ENCODE assay signal across 18 cellular contexts in the genomic region with DNA sequence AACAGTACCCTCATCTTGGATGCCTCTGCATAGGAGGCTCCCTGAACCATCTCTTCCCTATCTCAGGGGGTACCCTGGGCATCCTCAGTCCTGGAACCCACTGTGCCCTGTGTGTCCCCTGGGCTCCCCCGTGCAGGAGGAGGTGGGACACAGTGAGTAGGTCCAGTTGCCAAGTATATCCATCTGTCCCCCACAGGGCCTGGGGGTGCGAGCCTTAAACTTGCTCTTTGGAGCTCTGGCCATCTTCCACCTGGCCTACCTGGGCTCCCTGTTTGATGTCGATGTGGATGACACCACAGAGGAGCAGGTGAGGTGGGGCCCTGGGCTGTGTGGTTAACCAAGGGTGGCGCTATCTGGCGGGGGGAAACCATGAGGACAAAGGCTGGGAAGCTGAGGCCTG. TPM values are rescaled to one million over a fixed set of nuclear protein-coding genes. Genes with fewer than 3 reads are reported as not detected.
DNase-seq lines count a peak whose midpoint lies in the region; ATAC-seq and TF ChIP-seq lines count a peak whose summit lies in the region.
"Had no signal": no experiment of that assay in that cellular context is flagged by ENCODE, and none has a peak within 500 bp of the region (broad histone marks: within the 10 kb centered on the region; RNA-seq: fewer than 3 reads in every experiment).

No MANE protein-coding gene starts in this region.

- CTCF ChIA-PET in activated naive CD4-positive, alpha-beta T cell treated with anti-CD3 and anti-CD28 coated beads, Interleukin-2, amount 10 ng/mL, durations not matched to agents 7 days and 5 days (lab: Charles Lee), result no interaction called here
- CTCF ChIA-PET in RWPE1 (lab: Yijun Ruan, JAX) (no interaction called here), T-cell (lab: Charles Lee) (no interaction called here)

- peak; percentile 29 for DNase-seq in activated naive CD4-positive, alpha-beta T cell treated with anti-CD3 and anti-CD28 coated beads, Interleukin-2, amount 10 ng/mL, durations not matched to agents 7 days and 5 days
- DNase-seq in activated naive CD4-positive, alpha-beta T cell treated with Interleukin-2 at 50 U/mL for 16 hours, result no peak
- DNase-seq in RWPE1 (ENCODE audit: low spot score) (no peak), T-cell (no peak), NCI-H345 treated with DMSO at 0.1 percent for 48 hours (lab: John Stamatoyannopoulos, UW; ENCODE audit: unreplicated experiment) (no peak)
- DNase-seq in stimulated activated effector memory CD8-positive, alpha-beta T cell treated with anti-CD3 and anti-CD28 coated beads, Interleukin-12 subunit alpha, Interleukin-12 subunit beta, amount 100 ng/mL, for 72 hours (ENCODE audit: low spot score in 2 of 2), result no peak
- DNase-seq: ACHN; BE2C; C1 segment of cervical spinal cord; CD4-positive, CD25-positive, alpha-beta regulatory T cell; CD8-positive, alpha-beta memory T cell; COR-L47; DMS 273 treated with DMSO at 0.1 percent for 48 hours; DMS53; DND-41; EL; GM23248 had no signal

- H3K4me1 Mint-ChIP-seq in activated naive CD4-positive, alpha-beta T cell treated with anti-CD3 and anti-CD28 coated beads, Interleukin-2, amount 10 ng/mL, durations not matched to agents 7 days and 5 days, result peaks cover 40% of the 10 kb centered on the region
- peaks cover 17 to 35% (median 23%) of the 10 kb centered on the region in 3 donors for H3K4me1 Mint-ChIP-seq in T-cell
- H3K4me1 Mint-ChIP-seq in stimulated activated effector memory CD8-positive, alpha-beta T cell treated with anti-CD3 and anti-CD28 coated beads, Interleukin-12 subunit alpha, Interleukin-12 subunit beta, amount 100 ng/mL, for 72 hours, result peaks cover 27% of the 10 kb centered on the region

- H3K9me3 Mint-ChIP-seq in activated naive CD4-positive, alpha-beta T cell treated with anti-CD3 and anti-CD28 coated beads, Interleukin-2, amount 10 ng/mL, durations not matched to agents 7 days and 5 days, result no peaks in the 10 kb centered on the region
- no peaks in the 10 kb centered on the region for H3K9me3 Mint-ChIP-seq in T-cell
- no peaks in the 10 kb centered on the region for H3K9me3 Mint-ChIP-seq in stimulated activated effector memory CD8-positive, alpha-beta T cell treated with anti-CD3 and anti-CD28 coated beads, Interleukin-12 subunit alpha, Interleukin-12 subunit beta, amount 100 ng/mL, for 72 hours
- H3K9me3 Mint-ChIP-seq: CD4-positive, CD25-positive, alpha-beta regulatory T cell; CD8-positive, alpha-beta memory T cell had no signal

- no peaks in the 10 kb centered on the region for H3K27me3 Mint-ChIP-seq in activated naive CD4-positive, alpha-beta T cell treated with anti-CD3 and anti-CD28 coated beads, Interleukin-2, amount 10 ng/mL, durations not matched to agents 7 days and 5 days
- H3K27me3 Mint-ChIP-seq in T-cell, result no peaks in the 10 kb centered on the region
- H3K27me3 Mint-ChIP-seq: CD4-positive, CD25-positive, alpha-beta regulatory T cell had no signal

- TF ChIP-seq CTCF in RWPE1 (conservative IDR thresholded peaks at IDR 0.05; ENCODE audit: low read depth), result no peak

- ATAC-seq in T-cell (replicated peaks in 1 of 4), result no peak
- no peak for ATAC-seq in stimulated activated effector memory CD8-positive, alpha-beta T cell treated with anti-CD3 and anti-CD28 coated beads, Interleukin-12 subunit alpha, Interleukin-12 subunit beta, amount 100 ng/mL, for 72 hours
- ATAC-seq: GM12878 had no signal

- H3K4me3 Mint-ChIP-seq in activated naive CD4-positive, alpha-beta T cell treated with anti-CD3 and anti-CD28 coated beads, Interleukin-2, amount 10 ng/mL, durations not matched to agents 7 days and 5 days, result no peak overlapping the region
- no peak overlapping the region for H3K4me3 Mint-ChIP-seq in T-cell
- H3K4me3 Mint-ChIP-seq in stimulated activated effector memory CD8-positive, alpha-beta T cell treated with anti-CD3 and anti-CD28 coated beads, Interleukin-12 subunit alpha, Interleukin-12 subunit beta, amount 100 ng/mL, for 72 hours, result no peak overlapping the region
- H3K4me3 Mint-ChIP-seq: CD4-positive, CD25-positive, alpha-beta regulatory T cell; CD8-positive, alpha-beta memory T cell had no signal

- H3K27ac Mint-ChIP-seq in activated naive CD4-positive, alpha-beta T cell treated with anti-CD3 and anti-CD28 coated beads, Interleukin-2, amount 10 ng/mL, durations not matched to agents 7 days and 5 days, result peak overlapping the region; percentile 11
- peak overlapping the region; percentile 4 to 31 for H3K27ac Mint-ChIP-seq in T-cell
- H3K27ac Mint-ChIP-seq in stimulated activated effector memory CD8-positive, alpha-beta T cell treated with anti-CD3 and anti-CD28 coated beads, Interleukin-12 subunit alpha, Interleukin-12 subunit beta, amount 100 ng/mL, for 72 hours, result peak overlapping the region; percentile 69
- H3K27ac Mint-ChIP-seq: CD4-positive, CD25-positive, alpha-beta regulatory T cell had no signal

- peaks cover 24% of the 10 kb centered on the region for H3K36me3 Mint-ChIP-seq in activated naive CD4-positive, alpha-beta T cell treated with anti-CD3 and anti-CD28 coated beads, Interleukin-2, amount 10 ng/mL, durations not matched to agents 7 days and 5 days
- peaks cover 14% of the 10 kb centered on the region for H3K36me3 Mint-ChIP-seq in T-cell
- H3K36me3 Mint-ChIP-seq in stimulated activated effector memory CD8-positive, alpha-beta T cell treated with anti-CD3 and anti-CD28 coated beads, Interleukin-12 subunit alpha, Interleukin-12 subunit beta, amount 100 ng/mL, for 72 hours, result peaks cover 24% of the 10 kb centered on the region

- POLR2A ChIA-PET in RWPE1 (lab: Yijun Ruan, JAX; ENCODE audit: low non-redundant PET), result no interaction called here
- POLR2A ChIA-PET in T-cell (lab: Charles Lee), result no interaction called here

- H3K27ac ChIP-seq in RWPE1, result peak overlapping the region; percentile 24; the same call in 1 of the 2 replicates
- H3K27ac ChIP-seq: GM23248 had no signal

RNA-seq across cellular contexts. Expression of a gene that starts 4.6 kb away (rescaled TPM):
- total RNA-seq in T-cell, result 10 to 100 TPM; 41.1 to 60.4 (median 46.1) TPM

RNA-seq across cellular contexts. Expression of a gene that starts 8.2 kb away (rescaled TPM):
- 10 to 100 TPM; 16.8 to 21.7 (median 18.6) TPM for total RNA-seq in T-cell

RNA-seq across cellular contexts. Expression of a gene that starts 22.5 kb away (rescaled TPM):
- total RNA-seq in T-cell, result 10 to 100 TPM; 27.0 to 30.6 (median 29.5) TPM

RNA-seq across cellular contexts. Expression of a gene that starts 41.0 kb away (rescaled TPM):
- 10 to 100 TPM; 51.4 to 64.9 (median 56.8) TPM for total RNA-seq in T-cell

RNA-seq across cellular contexts. Expression of a gene that starts 46.9 kb away (rescaled TPM):
- 10 to 100 TPM; 18.0 to 37.0 (median 26.5) TPM for total RNA-seq in T-cell

Comparison
In these comparisons a context has a peak if more than half of its experiments do, and no peak if none do; other contexts are left out.
1. H3K27ac Mint-ChIP-seq: peak in every context shown above with its lines; median percentile 69 in stimulated activated effector memory CD8-positive, alpha-beta T cell treated with anti-CD3 and anti-CD28 coated beads, Interleukin-12 subunit alpha, Interleukin-12 subunit beta, amount 100 ng/mL, for 72 hours; 18 in T-cell; 11 in activated naive CD4-positive, alpha-beta T cell treated with anti-CD3 and anti-CD28 coated beads, Interleukin-2, amount 10 ng/mL, durations not matched to agents 7 days and 5 days.